24 cellular contexts compared by ENCODE assay signal in the genomic region with DNA sequence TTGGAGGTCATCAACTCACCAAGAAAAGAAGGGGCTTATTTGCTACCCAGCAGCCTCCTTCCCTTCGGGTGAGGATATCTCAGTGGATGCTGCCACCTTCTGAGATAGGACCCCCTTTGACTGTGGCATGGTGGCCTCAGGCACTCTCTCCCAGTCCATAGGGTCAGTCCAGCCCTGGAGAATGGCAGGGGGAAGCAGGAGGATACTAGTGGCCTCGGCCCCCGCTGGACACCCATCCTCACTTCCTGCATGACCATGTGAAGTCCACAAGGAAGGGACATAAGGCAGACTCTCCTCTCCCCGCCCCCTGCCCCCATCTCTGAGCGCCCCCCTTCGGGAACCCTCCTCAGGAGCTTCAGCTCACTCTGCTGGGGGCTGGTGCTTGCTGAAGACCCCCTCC. TPM values are rescaled to one million over a fixed set of nuclear protein-coding genes. Genes with fewer than 3 reads are reported as not detected.
DNase-seq lines count a peak whose midpoint lies in the region; ATAC-seq, FAIRE-seq and TF ChIP-seq lines count a peak whose summit lies in the region.
"Had no signal": no experiment of that assay in that cellular context is flagged by ENCODE, and none has a peak within 500 bp of the region (broad histone marks: within the 10 kb centered on the region; RNA-seq: fewer than 3 reads in every experiment).

No MANE protein-coding gene starts in this region.

- no peaks in the 10 kb centered on the region for H4K20me1 ChIP-seq in HepG2 (ENCODE audit: insufficient read depth, low read length)
- no peaks in the 10 kb centered on the region for H4K20me1 ChIP-seq in neural progenitor cell (ENCODE audit: low read depth)

- no peak overlapping the region for H3K4me3 Mint-ChIP-seq in activated naive CD4-positive, alpha-beta T cell treated with anti-CD3 and anti-CD28 coated beads, Interleukin-2, amount 50 U/mL, for 24 hours
- no peak overlapping the region for H3K4me3 Mint-ChIP-seq in CD8-positive, alpha-beta T cell
- no peak overlapping the region for H3K4me3 Mint-ChIP-seq in neural progenitor cell
- H3K4me3 Mint-ChIP-seq in mesothelial cell of epicardium: no peak overlapping the region

- H3K9me3 ChIP-seq in CD8-positive, alpha-beta T cell (ENCODE audit: low read length): no peaks in the 10 kb centered on the region
- H3K9me3 ChIP-seq in HepG2 (ENCODE audit: low read length) (no peaks in the 10 kb centered on the region), spleen (no peaks in the 10 kb centered on the region), neural progenitor cell (ENCODE audit: low read depth) (no peaks in the 10 kb centered on the region)
- H3K9me3 ChIP-seq: mucosa of descending colon had no signal

- no peak for ATAC-seq in CD8-positive, alpha-beta T cell
- ATAC-seq in HepG2 (no peak), HG03196 (IDR thresholded peaks at IDR 0.05; ENCODE audit: unreplicated experiment) (no peak)
- ATAC-seq: left lobe of liver, mucosa of descending colon had no signal

- no peak overlapping the region for H3K4me3 ChIP-seq in CD8-positive, alpha-beta T cell (ENCODE audit: low read depth, low read length)
- H3K4me3 ChIP-seq in HepG2 (replicated peaks in 1 of 3; ENCODE audit: insufficient read depth in 1 of 3, low read depth in 2 of 3, low read length in 3 of 3) (no peak overlapping the region), spleen (peak overlapping the region in 1 of 8 donors; percentile 50), neural progenitor cell (no peak overlapping the region)
- H3K4me3 ChIP-seq: GM12878, mucosa of descending colon had no signal

- FAIRE-seq in HepG2 (lab: Jason Lieb, UNC): no peak
- FAIRE-seq: GM12878, H1, TTC549 had no signal

- POLR2A ChIA-PET in CD8-positive, alpha-beta T cell (lab: Charles Lee): interaction anchor here (1.1 to 5.0 kb wide), 3 partner anchors 7 to 74 kb away, joined by 3 to 31 read pairs (median 3); no protein-coding TSS in a partner anchor
- POLR2A ChIA-PET in HepG2 (lab: Yijun Ruan, JAX): interaction anchor here (0.8 to 1.3 kb wide), 2 partner anchors 16 to 87 kb away, joined by 3 read pairs; no protein-coding TSS in a partner anchor

- H3K27ac Mint-ChIP-seq in activated naive CD4-positive, alpha-beta T cell treated with anti-CD3 and anti-CD28 coated beads, Interleukin-2, amount 50 U/mL, for 24 hours: peak overlapping the region; percentile 35
- peak overlapping the region; percentile 74 for H3K27ac Mint-ChIP-seq in CD8-positive, alpha-beta T cell
- no peak overlapping the region for H3K27ac Mint-ChIP-seq in neural progenitor cell
- no peak overlapping the region for H3K27ac Mint-ChIP-seq in mesothelial cell of epicardium

- H3K27ac ChIP-seq in CD8-positive, alpha-beta T cell (ENCODE audit: low read depth, low read length): no peak overlapping the region
- H3K27ac ChIP-seq in HepG2 (ENCODE audit: extremely low read length, insufficient read depth, low read length): no peak overlapping the region
- H3K27ac ChIP-seq in spleen: peak overlapping the region in 4 of 8 donors; percentile 48 to 84 (median 78)
- no peak overlapping the region for H3K27ac ChIP-seq in neural progenitor cell

- peaks cover 9% of the 10 kb centered on the region for H3K36me3 ChIP-seq in CD8-positive, alpha-beta T cell (ENCODE audit: insufficient read depth, low read length)
- H3K36me3 ChIP-seq in HepG2 (replicated peaks in 1 of 2; ENCODE audit: control insufficient read depth in 1 of 2, insufficient read depth in 2 of 2, low read length in 2 of 2) (peaks cover 2 to 6% of the 10 kb centered on the region in 2 experiments; a peak in 2 of 5 replicates), spleen (peaks cover 0 to 55% (median 16%) of the 10 kb centered on the region in 6 donors), neural progenitor cell (no peaks in the 10 kb centered on the region)

- no peak for DNase-seq in activated naive CD4-positive, alpha-beta T cell treated with Interleukin-2 at 50 U/mL for 16 hours
- no peak for DNase-seq in CD8-positive, alpha-beta T cell
- no peak for DNase-seq in HepG2 (ENCODE audit: low spot score)
- peak; percentile 73 for DNase-seq in spleen
- no peak for DNase-seq in neural progenitor cell (ENCODE audit: low spot score)
- no peak for DNase-seq in mesothelial cell of epicardium (ENCODE audit: low spot score in 2 of 2, unreplicated experiment in 2 of 2)
- DNase-seq: activated CD4-positive, alpha-beta T cell treated with anti-CD3 and anti-CD28 coated beads for 1 hour; KG1; mucosa of descending colon; NCI-H774; nucleus accumbens; retina; SHP77 treated with DMSO at 0.1 percent for 48 hours; stimulated activated CD4-positive, alpha-beta T cell treated with anti-CD3 and anti-CD28 coated beads, Interleukin-15, amount 100 ng/mL, for 24 hours had no signal

- CTCF ChIA-PET in CD8-positive, alpha-beta T cell (lab: Charles Lee): interaction anchor here (1.2 to 5.8 kb wide), 7 partner anchors 15 to 242 kb away, joined by 3 to 52 read pairs (median 5); a partner anchor contains a TSS
- CTCF ChIA-PET in HepG2 (lab: Yijun Ruan, JAX; ENCODE audit: low intra/inter-chr PET ratio, low total read pairs): no interaction called here

- in situ Hi-C loops in HepG2 (cut with HindIII; ENCODE audit: extremely low pct_ligation_motif_present, low pct_unique_long_range_greater_than_20kb): no loop called here

- H3K4me2 ChIP-seq in HepG2 (ENCODE audit: low read depth, low read length) (no peak overlapping the region), neural progenitor cell (no peak overlapping the region)

- no TSS peak for BruUV-seq in HepG2 (replicated peaks; lab: Mats Ljungman, UMichigan)

- no peaks in the 10 kb centered on the region for H3F3A ChIP-seq in neural progenitor cell (ENCODE audit: low read depth)

- peaks cover 45% of the 10 kb centered on the region for H3K4me1 Mint-ChIP-seq in activated naive CD4-positive, alpha-beta T cell treated with anti-CD3 and anti-CD28 coated beads, Interleukin-2, amount 50 U/mL, for 24 hours
- peaks cover 43% of the 10 kb centered on the region for H3K4me1 Mint-ChIP-seq in CD8-positive, alpha-beta T cell (ENCODE audit: low read depth)
- H3K4me1 Mint-ChIP-seq in neural progenitor cell (no peaks in the 10 kb centered on the region), mesothelial cell of epicardium (no peaks in the 10 kb centered on the region)

- TF ChIP-seq EP300 in HepG2 (IDR thresholded peaks at IDR 0.05; ENCODE audit: low read depth in 2 of 2, low read length in 2 of 2): no peak
- TF ChIP-seq EP300 in HepG2 (CRISPR knock-in tag; IDR thresholded peaks at IDR 0.05; ENCODE audit: borderline replicate concordance): no peak

- H2AFZ ChIP-seq in HepG2 (ENCODE audit: low read length) (no peak overlapping the region), neural progenitor cell (replicated peaks) (no peak overlapping the region)

- TF ChIP-seq CTCF in CD8-positive, alpha-beta T cell (IDR thresholded peaks at IDR 0.05): no peak
- TF ChIP-seq CTCF in HepG2 (CRISPR knock-in tag; IDR thresholded peaks at IDR 0.05) (no peak), spleen (IDR thresholded peaks at IDR 0.05 in 8 of 11, conservative IDR thresholded peaks at IDR 0.05 in 3 of 11) (no peak), neural progenitor cell (IDR thresholded peaks at IDR 0.05) (no peak), mesothelial cell of epicardium (IDR thresholded peaks at IDR 0.05; ENCODE audit: unreplicated experiment) (no peak)

- H3K4me1 ChIP-seq in CD8-positive, alpha-beta T cell (ENCODE audit: insufficient read depth, low read length): peaks cover 49% of the 10 kb centered on the region
- peaks cover 26% of the 10 kb centered on the region for H3K4me1 ChIP-seq in HepG2 (ENCODE audit: insufficient read depth, low read length)
- peaks cover 19 to 78% (median 49%) of the 10 kb centered on the region in 6 donors for H3K4me1 ChIP-seq in spleen
- no peaks in the 10 kb centered on the region for H3K4me1 ChIP-seq in neural progenitor cell

- intact Hi-C loops in CD8-positive, alpha-beta T cell (cut with DNase I, micrococcal nuclease): no loop called here
- intact Hi-C loops in HepG2 (cut with micrococcal nuclease; ENCODE audit: unreplicated experiment) (no loop called here), spleen (cut with DNase I; ENCODE audit: low total_unique reads) (no loop called here)

- H3K79me2 ChIP-seq in HepG2 (ENCODE audit: insufficient read depth, low read length) (no peaks in the 10 kb centered on the region), neural progenitor cell (ENCODE audit: low read depth) (no peaks in the 10 kb centered on the region)

- H3K27me3 Mint-ChIP-seq in activated naive CD4-positive, alpha-beta T cell treated with anti-CD3 and anti-CD28 coated beads, Interleukin-2, amount 50 U/mL, for 24 hours: no peaks in the 10 kb centered on the region
- no peaks in the 10 kb centered on the region for H3K27me3 Mint-ChIP-seq in CD8-positive, alpha-beta T cell (ENCODE audit: low read depth)
- H3K27me3 Mint-ChIP-seq in neural progenitor cell (ENCODE audit: insufficient read depth, low read depth) (peaks cover 4% of the 10 kb centered on the region), mesothelial cell of epicardium (ENCODE audit: low read depth) (peaks cover 2% of the 10 kb centered on the region)
- H3K27me3 Mint-ChIP-seq: CD8-positive, alpha-beta memory T cell had no signal

- no peaks in the 10 kb centered on the region for H3K36me3 Mint-ChIP-seq in activated naive CD4-positive, alpha-beta T cell treated with anti-CD3 and anti-CD28 coated beads, Interleukin-2, amount 50 U/mL, for 24 hours
- peaks cover 25% of the 10 kb centered on the region for H3K36me3 Mint-ChIP-seq in CD8-positive, alpha-beta T cell
- H3K36me3 Mint-ChIP-seq in neural progenitor cell (no peaks in the 10 kb centered on the region), mesothelial cell of epicardium (no peaks in the 10 kb centered on the region)

- TF ChIP-seq POLR2A in HepG2 (IDR thresholded peaks at IDR 0.05; ENCODE audit: insufficient read depth in 1 of 2, low read depth in 2 of 2, low read length in 2 of 2) (no peak), spleen (IDR thresholded peaks at IDR 0.05) (no peak)

- 69% methylated on average over 3 of the region's 6 CpGs for WGBS in HepG2 (ENCODE audit: low lambda C conversion rate)
- WGBS in spleen, 5 donors: 82 to 91% (median 85%) methylated on average over 3 to 6 of the region's 6 CpGs

- H3K27me3 ChIP-seq in CD8-positive, alpha-beta T cell (ENCODE audit: insufficient read depth, low read length): no peaks in the 10 kb centered on the region
- peaks cover 0 to 2% of the 10 kb centered on the region in 2 experiments; a peak in 1 of 5 replicates for H3K27me3 ChIP-seq in HepG2 (ENCODE audit: control insufficient read depth in 1 of 2, insufficient read depth in 2 of 2, low read length in 2 of 2)
- no peaks in the 10 kb centered on the region for H3K27me3 ChIP-seq in spleen (replicated peaks in 1 of 7)
- no peaks in the 10 kb centered on the region for H3K27me3 ChIP-seq in neural progenitor cell

- H3K9me3 Mint-ChIP-seq in activated naive CD4-positive, alpha-beta T cell treated with anti-CD3 and anti-CD28 coated beads, Interleukin-2, amount 50 U/mL, for 24 hours: no peaks in the 10 kb centered on the region
- H3K9me3 Mint-ChIP-seq in CD8-positive, alpha-beta T cell: no peaks in the 10 kb centered on the region
- no peaks in the 10 kb centered on the region for H3K9me3 Mint-ChIP-seq in neural progenitor cell
- H3K9me3 Mint-ChIP-seq in mesothelial cell of epicardium: no peaks in the 10 kb centered on the region
- H3K9me3 Mint-ChIP-seq: CD8-positive, alpha-beta memory T cell had no signal

- H3K9ac ChIP-seq in HepG2 (ENCODE audit: insufficient read depth, low read depth, low read length) (no peak overlapping the region), neural progenitor cell (no peak overlapping the region)

- no peak for TF ChIP-seq RAD21 in HepG2 (CRISPR knock-in tag; IDR thresholded peaks at IDR 0.05)

RNA-seq across cellular contexts. Expression of a gene that starts 24.4 kb away (rescaled TPM):
- total RNA-seq in CD8-positive, alpha-beta T cell: under 1 TPM; 0.31 to 0.43 TPM
- total RNA-seq in HepG2 (2016; rRNA removed; fragmentation: Illumina TruSeq; extraction: Trizol): not detected in 2 replicates
- total RNA-seq in HepG2 (2016; cell fraction: cytosol; rRNA removed; fragmentation: Illumina TruSeq; extraction: Trizol; ENCODE audit: low read depth): not detected in 2 replicates
- total RNA-seq in HepG2 (2016; cell fraction: insoluble cytoplasmic fraction; rRNA removed; fragmentation: Illumina TruSeq; extraction: Trizol): not detected in 2 replicates
- total RNA-seq in HepG2 (2016; cell fraction: membrane; rRNA removed; fragmentation: Illumina TruSeq; extraction: Trizol): not detected in 2 replicates
- not detected in 2 replicates for total RNA-seq in HepG2 (2016; cell fraction: nucleus; rRNA removed; fragmentation: Illumina TruSeq; extraction: Trizol)
- not detected in 2 replicates for polyA plus RNA-seq in HepG2 (2011; rRNA removed)
- polyA plus RNA-seq in HepG2 (2011; cell fraction: cytosol; rRNA removed): not detected in 2 replicates
- 0.05 TPM in 1 of 2 replicates, not detected in the other for polyA plus RNA-seq in HepG2 (2011; cell fraction: nucleus; rRNA removed)
- polyA plus RNA-seq in HepG2 (2012): not detected in 2 replicates
- polyA plus RNA-seq in HepG2 (2016; cell fraction: cytosol; fragmentation: Illumina TruSeq; extraction: Trizol; ENCODE audit: low read depth): not detected in 2 replicates
- polyA plus RNA-seq in HepG2 (2016; cell fraction: insoluble cytoplasmic fraction; fragmentation: Illumina TruSeq; extraction: Trizol; ENCODE audit: low read depth): not detected in 2 replicates
- polyA plus RNA-seq in HepG2 (2016; cell fraction: membrane; fragmentation: Illumina TruSeq; extraction: Trizol; ENCODE audit: low read depth): 0.07 and 0.18 TPM in 2 replicates
- polyA plus RNA-seq in HepG2 (2016; cell fraction: nucleus; fragmentation: Illumina TruSeq; extraction: Trizol; ENCODE audit: insufficient read depth, low read depth): not detected in 2 replicates
- not detected in 2 replicates for polyA minus RNA-seq in HepG2 (2011; rRNA and poly(A)+ RNA removed; ENCODE audit: low replicate concordance)
- not detected in 2 replicates for polyA minus RNA-seq in HepG2 (2011; cell fraction: cytosol; rRNA and poly(A)+ RNA removed)
- polyA minus RNA-seq in HepG2 (2011; cell fraction: nucleus; rRNA and poly(A)+ RNA removed): 0.12 TPM in 1 of 2 replicates, not detected in the other
- under 1 TPM in 4 of 7 donors, not detected in 3; 0.16 to 0.59 (median 0.23) TPM for total RNA-seq in spleen
- polyA plus RNA-seq in spleen: under 1 TPM; 0.10 to 0.15 (median 0.11) TPM
- total RNA-seq in neural progenitor cell (ENCODE audit: low replicate concordance): not detected in 2 replicates
- 0.07 to 0.11 TPM (median 0.11 TPM) in 3 replicates for total RNA-seq in mesothelial cell of epicardium
- total RNA-seq: fibroblast of lung, GM12878, left lobe of liver, OCI-LY7, temporal lobe had no signal
- polyA plus RNA-seq: fibroblast of lung, GM12878 had no signal

Comparison
In these comparisons a context has a peak if more than half of its experiments do, and no peak if none do; other contexts are left out.
1. H3K27ac Mint-ChIP-seq: peak in activated naive CD4-positive, alpha-beta T cell treated with anti-CD3 and anti-CD28 coated beads, Interleukin-2, amount 50 U/mL, for 24 hours (single experiment) and CD8-positive, alpha-beta T cell (single experiment); none in neural progenitor cell (single experiment) and mesothelial cell of epicardium (single experiment).